Comparison of ENCODE assay signal across 24 cellular contexts in genomic region chr17:45906237-45906636, GRCh38. TPM values are rescaled to one million over a fixed set of nuclear protein-coding genes. Genes with fewer than 3 reads are reported as not detected.
DNase-seq lines count a peak whose midpoint lies in the region; ATAC-seq and TF ChIP-seq lines count a peak whose summit lies in the region.
"Had no signal": no experiment of that assay in that cellular context is flagged by ENCODE, and none has a peak within 500 bp of the region (broad histone marks: within the 10 kb centered on the region; RNA-seq: fewer than 3 reads in every experiment).

No MANE protein-coding gene starts in this region.

- TF ChIP-seq CTCF in SK-N-SH (IDR thresholded peaks at IDR 0.05) (no peak), brain (conservative IDR thresholded peaks at IDR 0.05) (no peak), HFFc6 (IDR thresholded peaks at IDR 0.05) (no peak)

- H3K9ac ChIP-seq in SK-N-SH = no peak overlapping the region

- H3K27me3 ChIP-seq in SK-N-SH (ENCODE audit: insufficient read depth) = peaks cover 35% of the 10 kb centered on the region
- H3K27me3 ChIP-seq: breast epithelium had no signal

- POLR2A ChIA-PET in SK-N-SH (lab: Yijun Ruan, JAX) = no interaction called here

- DNase-seq in SK-N-SH (peak; percentile 57), NCI-H446 treated with DMSO at 0.1 percent for 48 hours (lab: John Stamatoyannopoulos, UW) (peak; percentile 76), left cardiac atrium (no peak), NCI-H1930 (lab: John Stamatoyannopoulos, UW) (no peak), HFFc6 (no peak)
- DNase-seq: activated CD8-positive, alpha-beta memory T cell treated with anti-CD3 and anti-CD28 coated beads, Interleukin-2, amount 50 U/mL, for 4 hours; activated effector memory CD4-positive, alpha-beta T cell treated with Interleukin-2 at 50 U/mL for 16 hours; Calu3; HCEC 1CT; Kasumi-1; lower lobe of right lung; PC-3; stimulated activated CD4-positive, alpha-beta T cell treated with anti-CD3 and anti-CD28 coated beads, Interleukin-4, amount 100 ng/mL, for 1 hour; stimulated activated naive CD8-positive, alpha-beta T cell treated with anti-CD3 and anti-CD28 coated beads, Interleukin-15, amount 100 ng/mL, for 72 hours; upper lobe of right lung had no signal

- no peaks in the 10 kb centered on the region for H3F3A ChIP-seq in SK-N-SH (replicated peaks; ENCODE audit: insufficient read depth)

- no peaks in the 10 kb centered on the region for H3K79me2 ChIP-seq in SK-N-SH (ENCODE audit: insufficient read depth)

- H3K27me3 Mint-ChIP-seq in brain (peaks cover 14% of the 10 kb centered on the region), HFFc6 (ENCODE audit: insufficient read depth) (peaks cover 43% of the 10 kb centered on the region)

- no peaks in the 10 kb centered on the region for H3K9me3 ChIP-seq in SK-N-SH
- H3K9me3 ChIP-seq: A549, breast epithelium, lower lobe of right lung, neutrophil, upper lobe of right lung had no signal

- TF ChIP-seq RAD21 in SK-N-SH (IDR thresholded peaks at IDR 0.05; ENCODE audit: low read length) = no peak

- H3K27ac ChIP-seq in SK-N-SH (ENCODE audit: low read depth in 2 of 2, low read length in 1 of 2) = peak overlapping the region in 1 of 2 experiments; percentile 74; a peak in 2 of 4 replicates
- H3K27ac ChIP-seq: A549, breast epithelium, coronary artery, lower lobe of right lung, neutrophil, upper lobe of right lung, VCaP had no signal

- no peak overlapping the region for H3K4me2 ChIP-seq in SK-N-SH
- H3K4me2 ChIP-seq: A549 had no signal

- peaks cover 0 to 9% (median 4%) of the 10 kb centered on the region in 5 experiments for H3K9me3 Mint-ChIP-seq in brain
- no peaks in the 10 kb centered on the region for H3K9me3 Mint-ChIP-seq in HFFc6
- H3K9me3 Mint-ChIP-seq: stimulated activated naive CD8-positive, alpha-beta T cell treated with anti-CD3 and anti-CD28 coated beads, Interleukin-15, amount 100 ng/mL, for 72 hours; T-helper 1 cell treated with Interleukin-12 subunit alpha and Interleukin-12 subunit beta and Interleukin-4 antibody, amounts not matched to agents 30 μg/mL and 1 μg/mL, for 36 hours had no signal

- CTCF ChIA-PET in SK-N-SH (lab: Yijun Ruan, JAX) = interaction anchor here (0.7 to 5.9 kb wide), 5 partner anchors 9 to 47 kb away, joined by 3 to 31 read pairs (median 3); partner anchors contain the start of gene MAPT

- peak overlapping the region in 1 of 5 experiments; percentile 47 for H3K4me3 Mint-ChIP-seq in brain
- no peak overlapping the region for H3K4me3 Mint-ChIP-seq in HFFc6
- H3K4me3 Mint-ChIP-seq: stimulated activated naive CD8-positive, alpha-beta T cell treated with anti-CD3 and anti-CD28 coated beads, Interleukin-15, amount 100 ng/mL, for 72 hours; T-helper 1 cell treated with Interleukin-12 subunit alpha and Interleukin-12 subunit beta and Interleukin-4 antibody, amounts not matched to agents 30 μg/mL and 1 μg/mL, for 36 hours had no signal

- H3K27ac Mint-ChIP-seq in brain = peak overlapping the region in 4 of 5 experiments; percentile 49 to 93 (median 82)
- H3K27ac Mint-ChIP-seq in HFFc6 = no peak overlapping the region
- H3K27ac Mint-ChIP-seq: stimulated activated naive CD8-positive, alpha-beta T cell treated with anti-CD3 and anti-CD28 coated beads, Interleukin-15, amount 100 ng/mL, for 72 hours; T-helper 1 cell treated with Interleukin-12 subunit alpha and Interleukin-12 subunit beta and Interleukin-4 antibody, amounts not matched to agents 30 μg/mL and 1 μg/mL, for 36 hours had no signal

- H3K4me1 ChIP-seq in SK-N-SH (ENCODE audit: control insufficient read depth in 1 of 2, insufficient read depth in 2 of 2, low read depth in 1 of 2, low read length in 1 of 2) = peaks cover 0 to 48% of the 10 kb centered on the region in 2 experiments; a peak in 2 of 4 replicates
- H3K4me1 ChIP-seq: breast epithelium, lower lobe of right lung, upper lobe of right lung had no signal

- no peaks in the 10 kb centered on the region for H3K36me3 ChIP-seq in SK-N-SH (replicated peaks in 1 of 2; ENCODE audit: control insufficient read depth in 1 of 2, insufficient read depth in 2 of 2, low read length in 1 of 2)
- H3K36me3 ChIP-seq: breast epithelium, lower lobe of right lung, neutrophil, upper lobe of right lung had no signal

- H2AFZ ChIP-seq in SK-N-SH (ENCODE audit: low read depth) = no peak overlapping the region

- peaks cover 49% of the 10 kb centered on the region for H3K4me1 Mint-ChIP-seq in brain
- H3K4me1 Mint-ChIP-seq in HFFc6 (ENCODE audit: low read depth) = no peaks in the 10 kb centered on the region

- 15% methylated on average over 8 of the region's 8 CpGs for WGBS in SK-N-SH (ENCODE audit: low lambda C conversion rate)

- intact Hi-C loops in left cardiac atrium (cut with DNase I) = no loop called here

- no peaks in the 10 kb centered on the region for H4K20me1 ChIP-seq in SK-N-SH (ENCODE audit: insufficient read depth)

- peaks cover 26% of the 10 kb centered on the region for H3K36me3 Mint-ChIP-seq in brain
- H3K36me3 Mint-ChIP-seq in HFFc6 (ENCODE audit: low read depth) = no peaks in the 10 kb centered on the region

- H3K4me3 ChIP-seq in SK-N-SH (ENCODE audit: low read depth in 2 of 2, low read length in 1 of 2) = no peak overlapping the region
- H3K4me3 ChIP-seq: A549, breast epithelium, coronary artery, lower lobe of right lung, upper lobe of right lung had no signal

- TF ChIP-seq EP300 in SK-N-SH (IDR thresholded peaks at IDR 0.05; ENCODE audit: borderline replicate concordance in 1 of 2, low read depth in 1 of 2, low read length in 1 of 2) = peak in 1 of 2 experiments; percentile 84; a peak in 2 of 4 replicates

- no peak for ATAC-seq in SK-N-SH treated with all-trans-retinoic acid at 6 μM for 48 hours
- ATAC-seq in left cardiac atrium = no peak
- ATAC-seq in HG02870 (IDR thresholded peaks at IDR 0.05; ENCODE audit: unreplicated experiment) = no peak
- ATAC-seq: lower lobe of right lung, PC-3, upper lobe of right lung had no signal

- H3K9me2 ChIP-seq in SK-N-SH = no peaks in the 10 kb centered on the region

TF ChIP-seq in SK-N-SH, 30 proteins besides CTCF, POLR2A, EP300 and RAD21:
- no peak for TF ChIP-seq SIN3A (IDR thresholded peaks at IDR 0.05; ENCODE audit: borderline replicate concordance, low read depth, low read length)
- TF ChIP-seq CHD2 (IDR thresholded peaks at IDR 0.05; ENCODE audit: low read length, partially characterized antibody) = peak; percentile 50
- peak; percentile 58; the same call in 1 of the 2 replicates for TF ChIP-seq RCOR1 (IDR thresholded peaks at IDR 0.05; ENCODE audit: low read length)
- TF ChIP-seq GATA2 (CRISPR knock-in tag; IDR thresholded peaks at IDR 0.05) = 0 out of 2 replicates have a peak, but pooled peaks have one; percentile 17
- TF ChIP-seq MXI1 (IDR thresholded peaks at IDR 0.05; ENCODE audit: low read depth, low read length) = peak; percentile 52; the same call in 1 of the 2 replicates

TF ChIP-seq in SK-N-SH treated with all-trans-retinoic acid at 6 μM for 48 hours, 23 proteins besides CTCF, POLR2A, EP300 and RAD21:
- TF ChIP-seq ZFP30 (CRISPR knock-in tag; IDR thresholded peaks at IDR 0.05) (no peak), PPARA (CRISPR knock-in tag; IDR thresholded peaks at IDR 0.05; ENCODE audit: borderline replicate concordance) (no peak), TOX (CRISPR knock-in tag; IDR thresholded peaks at IDR 0.05; ENCODE audit: borderline replicate concordance) (no peak), PATZ1 (CRISPR knock-in tag; IDR thresholded peaks at IDR 0.05; ENCODE audit: borderline replicate concordance) (no peak), CSDC2 (CRISPR knock-in tag; IDR thresholded peaks at IDR 0.05) (no peak), CREB5 (CRISPR knock-in tag; IDR thresholded peaks at IDR 0.05; ENCODE audit: low read depth) (no peak)
TF ChIP-seq in SK-N-SH treated with all-trans-retinoic acid at 6 μM for 48 hours: peak in this region for 0.

RNA-seq across cellular contexts. Expression of gene MAPT, which starts 11.9 kb away (rescaled TPM):
- polyA plus RNA-seq in SK-N-SH (2012; rRNA removed) (0.47 and 0.74 TPM in 2 replicates), brain (ENCODE audit: insufficient read depth, low read depth, low replicate concordance) (154 TPM)
- polyA plus RNA-seq in SK-N-SH (2012; cell fraction: cytosol; rRNA removed) = 0.33 and 0.49 TPM in 2 replicates
- 0.85 and 1.1 TPM in 2 replicates for polyA plus RNA-seq in SK-N-SH (2012; cell fraction: nucleus; rRNA removed)
- total RNA-seq in left cardiac atrium = 10 to 100 TPM; 20.8 to 24.0 TPM
- total RNA-seq in HFFc6 (2021; fragmentation: NEBNext Ultra II Directional; extraction: Animal tissue kit (Norgen Biotek cat#: 25700)) = under 1 TPM; 0.11 to 0.43 (median 0.26) TPM

Comparison
In these comparisons a context has a peak if more than half of its experiments do, and no peak if none do; other contexts are left out.
1. DNase-seq: peak in SK-N-SH (single experiment) and NCI-H446 treated with DMSO at 0.1 percent for 48 hours (single experiment); none in left cardiac atrium (single experiment), NCI-H1930 (0 of 2) and HFFc6 (single experiment).
2. RNA of gene MAPT, which starts 11.9 kb away (total RNA-seq): 20.8 to 24.0 TPM in left cardiac atrium; 0.11 to 0.43 TPM in HFFc6; every median in the first group is over 10 times any median in the second.